ENCODE assay signal across 19 cellular contexts in the genomic region with DNA sequence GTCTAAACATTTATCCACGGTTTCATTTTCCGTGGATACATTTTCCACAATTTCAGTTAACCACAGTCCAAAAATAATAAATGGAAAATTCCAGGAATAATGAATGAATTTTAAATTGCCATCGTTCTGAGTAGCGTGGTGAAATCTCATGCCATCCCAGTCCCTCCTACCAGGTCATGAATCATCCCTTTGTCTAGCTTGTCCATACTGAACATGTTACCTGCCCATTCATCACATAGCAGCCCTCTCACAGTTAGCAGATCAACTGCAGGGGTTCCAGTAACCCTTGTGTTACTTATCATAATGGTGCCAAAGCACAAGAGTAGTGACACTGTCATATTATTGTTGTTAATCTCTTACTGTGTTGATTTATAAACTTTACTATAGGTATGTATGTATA.
DNase-seq lines count a peak whose midpoint lies in the region; ATAC-seq, FAIRE-seq and TF ChIP-seq lines count a peak whose summit lies in the region.
"Had no signal": no experiment of that assay in that cellular context is flagged by ENCODE, and none has a peak within 500 bp of the region (broad histone marks: within the 10 kb centered on the region; RNA-seq: fewer than 3 reads in every experiment).

No MANE protein-coding gene starts in this region.

- no peak overlapping the region for H2BK5ac ChIP-seq in IMR-90 (ENCODE audit: low read depth, low read length, poor library complexity, severe bottlenecking)

- no peak overlapping the region for H3K27ac Mint-ChIP-seq in astrocyte (ENCODE audit: unreplicated experiment)
- H3K27ac Mint-ChIP-seq: CD14-positive monocyte, IgD-negative memory B cell had no signal

- H4K5ac ChIP-seq in IMR-90 (ENCODE audit: low read depth, low read length) = no peak overlapping the region

- H3K4me2 ChIP-seq in IMR-90 (ENCODE audit: low read depth, low read length) (no peak overlapping the region), astrocyte (ENCODE audit: low read length) (no peak overlapping the region)

- H2AK5ac ChIP-seq in IMR-90 (ENCODE audit: low read depth, low read length) = no peak overlapping the region

- H2BK120ac ChIP-seq in IMR-90 (ENCODE audit: low read depth, low read length) = no peak overlapping the region

- no peak overlapping the region for H4K8ac ChIP-seq in IMR-90 (ENCODE audit: low read depth in 2 of 2, low read length in 2 of 2)

- H3K9me3 Mint-ChIP-seq in astrocyte (ENCODE audit: unreplicated experiment) = no peaks in the 10 kb centered on the region

- TF ChIP-seq CTCF in IMR-90 (conservative IDR thresholded peaks at IDR 0.05; ENCODE audit: low read depth, low read length) (no peak), astrocyte (IDR thresholded peaks at IDR 0.05; ENCODE audit: insufficient read depth, low read depth, low read length) (no peak)

- no peak overlapping the region for H2AK9ac ChIP-seq in IMR-90 (replicated peaks; ENCODE audit: low read depth, low read length, poor library complexity)

- H3K9me3 ChIP-seq in IMR-90 (ENCODE audit: control insufficient read depth, insufficient read depth, low read length) = no peaks in the 10 kb centered on the region
- H3K9me3 ChIP-seq in astrocyte (ENCODE audit: insufficient read depth, low read depth, low read length) = no peaks in the 10 kb centered on the region
- H3K9me3 ChIP-seq: HAP-1 had no signal

- H3K9me1 ChIP-seq in IMR-90 (ENCODE audit: insufficient read depth, low read length) = peaks cover 5% of the 10 kb centered on the region; the same call in 1 of the 2 replicates

- FAIRE-seq in GM18507 (lab: Jason Lieb, UNC) (peak; percentile 29), astrocyte (lab: Jason Lieb, UNC) (no peak)

- in situ Hi-C loops in IMR-90 (cut with MboI; ENCODE audit: low sequenced_read_pairs) = no loop called here

- no peak overlapping the region for H3K4me3 Mint-ChIP-seq in astrocyte (ENCODE audit: unreplicated experiment)
- H3K4me3 Mint-ChIP-seq: CD14-positive monocyte, IgD-negative memory B cell had no signal

- no peak overlapping the region for H3K27ac ChIP-seq in IMR-90 (ENCODE audit: insufficient read depth, low read length)
- H3K27ac ChIP-seq in astrocyte (ENCODE audit: low read depth, low read length) = no peak overlapping the region
- H3K27ac ChIP-seq in epithelial cell of prostate = peak overlapping the region; percentile 24

- intact Hi-C loops in IMR-90 (cut with micrococcal nuclease) = loop anchor here (5.0 kb wide), 1 partner anchor 48 kb away; no protein-coding TSS in a partner anchor

- no TSS peak for BruUV-seq in IMR-90 (replicated peaks; lab: Mats Ljungman, UMichigan)

- H4K91ac ChIP-seq in IMR-90 (ENCODE audit: insufficient read depth, low read depth, low read length) = no peak overlapping the region

- H3K18ac ChIP-seq in IMR-90 (ENCODE audit: low read depth, low read length) = no peak overlapping the region

- H3K14ac ChIP-seq in IMR-90 (replicated peaks; ENCODE audit: low read depth, low read length) = no peak overlapping the region

- no peaks in the 10 kb centered on the region for H3K36me3 Mint-ChIP-seq in astrocyte (ENCODE audit: low read depth, unreplicated experiment)

- H3K79me2 ChIP-seq in astrocyte (ENCODE audit: insufficient read depth, low read length) = peaks cover 81% of the 10 kb centered on the region

- H3K27me3 Mint-ChIP-seq in astrocyte (ENCODE audit: low read depth, unreplicated experiment) = no peaks in the 10 kb centered on the region
- H3K27me3 Mint-ChIP-seq: IgD-negative memory B cell had no signal

- no CpG with 5 or more reads among the region's 4 CpGs for WGBS in IMR-90 (ENCODE audit: extremely low coverage in 2 of 2, insufficient read length in 1 of 2), 2 experiments

- no peak for DNase-seq in GM18507 (ENCODE audit: extremely low spot score, insufficient read length, low read depth)
- no peak for DNase-seq in IMR-90
- DNase-seq in astrocyte (ENCODE audit: low read depth) = peak; percentile 12
- no peak for DNase-seq in epithelial cell of prostate (ENCODE audit: low read depth, low spot score)
- DNase-seq in NCI-H1436 treated with DMSO at 0.1 percent for 48 hours (lab: John Stamatoyannopoulos, UW) = no peak
- DNase-seq in RPMI8226 = no peak
- DNase-seq in NCI-H446 treated with DMSO at 0.1 percent for 48 hours (lab: John Stamatoyannopoulos, UW) = no peak
- DNase-seq in HuH-7.5 (ENCODE audit: low spot score) = no peak
- DNase-seq: ACHN; AML-193; EL; Kasumi-1; NCI-H1105 treated with DMSO at 0.1 percent for 48 hours; NCI-H2029 treated with DMSO at 0.1 percent for 48 hours; NCI-H526; NK-92 treated with Interleukin-12 subunit alpha and Interleukin-12 subunit beta, amount 100 ng/mL, for 24 hours had no signal

- H3K79me1 ChIP-seq in IMR-90 (ENCODE audit: low read depth in 1 of 2, low read length in 2 of 2) = peaks cover 20 to 48% of the 10 kb centered on the region in 2 experiments; a peak in 3 of 4 replicates

- no peak overlapping the region for H3K4ac ChIP-seq in IMR-90 (ENCODE audit: low read depth, low read length)

- no peak for ATAC-seq in IMR-90 (ENCODE audit: low read depth)

- no peak for TF ChIP-seq RAD21 in IMR-90 (IDR thresholded peaks at IDR 0.05; ENCODE audit: low read length)

- peaks cover 52% of the 10 kb centered on the region for H4K20me1 ChIP-seq in IMR-90 (ENCODE audit: insufficient read depth, low read length)
- peaks cover 69% of the 10 kb centered on the region for H4K20me1 ChIP-seq in astrocyte (ENCODE audit: insufficient read depth, low read length)

- H3K9ac ChIP-seq in IMR-90 (ENCODE audit: low read depth, low read length) (no peak overlapping the region), astrocyte (ENCODE audit: low read length) (no peak overlapping the region)

- H3K4me3 ChIP-seq in IMR-90 (ENCODE audit: insufficient read depth, low read depth, low read length) = no peak overlapping the region
- no peak overlapping the region for H3K4me3 ChIP-seq in astrocyte (ENCODE audit: insufficient read depth, low read depth, low read length)
- H3K4me3 ChIP-seq: HAP-1 had no signal

- CTCF ChIA-PET in IMR-90 (lab: Yijun Ruan, JAX) = no interaction called here

- H3K27me3 ChIP-seq in IMR-90 (ENCODE audit: control insufficient read depth, insufficient read depth, low read length) = no peaks in the 10 kb centered on the region
- H3K27me3 ChIP-seq in astrocyte (ENCODE audit: insufficient read depth, low read length) = no peaks in the 10 kb centered on the region

- peaks cover 15% of the 10 kb centered on the region for H3K4me1 Mint-ChIP-seq in astrocyte (ENCODE audit: low read depth, unreplicated experiment)
- H3K4me1 Mint-ChIP-seq: CD14-positive monocyte had no signal

- H2AFZ ChIP-seq in IMR-90 (replicated peaks; ENCODE audit: low read length, poor library complexity) (no peak overlapping the region), astrocyte (ENCODE audit: low read depth, low read length) (no peak overlapping the region)

- TF ChIP-seq POLR2A in IMR-90 (IDR thresholded peaks at IDR 0.05; ENCODE audit: low read depth, low read length) = no peak

- dilution Hi-C loops in IMR-90 (cut with HindIII; ENCODE audit: low sequenced_read_pairs, unreplicated experiment) = no loop called here

- H2BK20ac ChIP-seq in IMR-90 (ENCODE audit: low read depth, low read length) = no peak overlapping the region

- POLR2A ChIA-PET in IMR-90 (lab: Charles Lee; ENCODE audit: unreplicated experiment) = no interaction called here

- no peak overlapping the region for H3K56ac ChIP-seq in IMR-90 (ENCODE audit: extremely low read depth, insufficient read depth, low read length)

- no peak overlapping the region for H2BK15ac ChIP-seq in IMR-90 (ENCODE audit: low read depth, low read length)

- H3K36me3 ChIP-seq in IMR-90 (ENCODE audit: control insufficient read depth, insufficient read depth, low read length) = no peaks in the 10 kb centered on the region
- H3K36me3 ChIP-seq in astrocyte (ENCODE audit: insufficient read depth, low read length) = no peaks in the 10 kb centered on the region
- H3K36me3 ChIP-seq: HAP-1 had no signal

- H3K23ac ChIP-seq in IMR-90 (ENCODE audit: low read depth, low read length) = peak overlapping the region; percentile 47; the same call in 1 of the 2 replicates

- H3K4me1 ChIP-seq in IMR-90 (ENCODE audit: control insufficient read depth, insufficient read depth, low read length) (no peaks in the 10 kb centered on the region), astrocyte (ENCODE audit: insufficient read depth, low read length) (no peaks in the 10 kb centered on the region)
- H3K4me1 ChIP-seq: HAP-1 had no signal

TF ChIP-seq in IMR-90, 13 proteins besides CTCF, POLR2A, EP300 and RAD21 (continues in another document):
- TF ChIP-seq MAFK (IDR thresholded peaks at IDR 0.05; ENCODE audit: low read depth, low read length) = no peak
- TF ChIP-seq MXI1 (IDR thresholded peaks at IDR 0.05; ENCODE audit: borderline replicate concordance, low read depth, low read length) = no peak
- TF ChIP-seq RCOR1 (IDR thresholded peaks at IDR 0.05; ENCODE audit: insufficient replicate concordance, low read length) = no peak
- no peak for TF ChIP-seq MAZ (IDR thresholded peaks at IDR 0.05; ENCODE audit: borderline replicate concordance, low read depth, low read length)
- TF ChIP-seq CEBPB (IDR thresholded peaks at IDR 0.05; ENCODE audit: low read depth, low read length) = no peak
- no peak for TF ChIP-seq BHLHE40 (IDR thresholded peaks at IDR 0.05; ENCODE audit: low read depth, low read length)
- TF ChIP-seq FOS (IDR thresholded peaks at IDR 0.05; ENCODE audit: low read depth, low read length) = no peak
- TF ChIP-seq, protein P1, sequence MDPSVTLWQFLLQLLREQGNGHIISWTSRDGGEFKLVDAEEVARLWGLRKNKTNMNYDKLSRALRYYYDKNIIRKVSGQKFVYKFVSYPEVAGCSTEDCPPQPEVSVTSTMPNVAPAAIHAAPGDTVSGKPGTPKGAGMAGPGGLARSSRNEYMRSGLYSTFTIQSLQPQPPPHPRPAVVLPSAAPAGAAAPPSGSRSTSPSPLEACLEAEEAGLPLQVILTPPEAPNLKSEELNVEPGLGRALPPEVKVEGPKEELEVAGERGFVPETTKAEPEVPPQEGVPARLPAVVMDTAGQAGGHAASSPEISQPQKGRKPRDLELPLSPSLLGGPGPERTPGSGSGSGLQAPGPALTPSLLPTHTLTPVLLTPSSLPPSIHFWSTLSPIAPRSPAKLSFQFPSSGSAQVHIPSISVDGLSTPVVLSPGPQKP (IDR thresholded peaks at IDR 0.05; ENCODE audit: borderline replicate concordance, low read depth, low read length) = no peak
- no peak for TF ChIP-seq CHD1 (IDR thresholded peaks at IDR 0.05; ENCODE audit: low read depth, low read length)
- TF ChIP-seq, protein P2, sequence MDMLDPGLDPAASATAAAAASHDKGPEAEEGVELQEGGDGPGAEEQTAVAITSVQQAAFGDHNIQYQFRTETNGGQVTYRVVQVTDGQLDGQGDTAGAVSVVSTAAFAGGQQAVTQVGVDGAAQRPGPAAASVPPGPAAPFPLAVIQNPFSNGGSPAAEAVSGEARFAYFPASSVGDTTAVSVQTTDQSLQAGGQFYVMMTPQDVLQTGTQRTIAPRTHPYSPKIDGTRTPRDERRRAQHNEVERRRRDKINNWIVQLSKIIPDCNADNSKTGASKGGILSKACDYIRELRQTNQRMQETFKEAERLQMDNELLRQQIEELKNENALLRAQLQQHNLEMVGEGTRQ (IDR thresholded peaks at IDR 0.05; ENCODE audit: low read depth, low read length) = no peak
- TF ChIP-seq NFE2L2 (IDR thresholded peaks at IDR 0.05; ENCODE audit: low read depth, low read length) = no peak
- no peak for TF ChIP-seq SMC3 (IDR thresholded peaks at IDR 0.05; ENCODE audit: low read depth, low read length)
